In genomic region chr2:113157108-113157896, GRCh38 we compare ENCODE assay signal across 2 cellular contexts.
TF ChIP-seq lines count a peak whose summit lies in the region.

No MANE protein-coding gene starts in this region.

TF ChIP-seq in WTC11, 78 proteins besides CTCF, POLR2A, EP300 and RAD21 (continues in another document):
- no peak for TF ChIP-seq EMX1 (CRISPR knock-in tag; IDR thresholded peaks at IDR 0.05)
- 0 out of 2 replicates have a peak, but pooled peaks have one; percentile 13 for TF ChIP-seq PRDM15 (CRISPR knock-in tag; IDR thresholded peaks at IDR 0.05)
- TF ChIP-seq GRHL2 (CRISPR knock-in tag; IDR thresholded peaks at IDR 0.05; ENCODE audit: insufficient replicate concordance, severe bottlenecking) = no peak
- no peak for TF ChIP-seq ZNF532 (CRISPR knock-in tag; IDR thresholded peaks at IDR 0.05; ENCODE audit: borderline replicate concordance)
- TF ChIP-seq TEAD1 (CRISPR knock-in tag; IDR thresholded peaks at IDR 0.05) = peak; percentile 27; the same call in 1 of the 2 replicates
- TF ChIP-seq PREB (CRISPR knock-in tag; IDR thresholded peaks at IDR 0.05; ENCODE audit: borderline replicate concordance) = no peak
- TF ChIP-seq MAX (CRISPR knock-in tag; IDR thresholded peaks at IDR 0.05) = peak; percentile 60; the same call in 1 of the 2 replicates

TF ChIP-seq in H1, 55 proteins besides CTCF, POLR2A, EP300 and RAD21:
- peak; percentile 60 for TF ChIP-seq E2F6 (IDR thresholded peaks at IDR 0.05)
- TF ChIP-seq CBX8 (IDR thresholded peaks at IDR 0.05; ENCODE audit: borderline replicate concordance, low read depth, low read length) = no peak
- no peak for TF ChIP-seq TAF1 (IDR thresholded peaks at IDR 0.05; ENCODE audit: low read depth, low read length)
- peak; percentile 38; the same call in 1 of the 2 replicates for TF ChIP-seq SUZ12 (IDR thresholded peaks at IDR 0.05; ENCODE audit: low read length)
- no peak for TF ChIP-seq BCL11A (IDR thresholded peaks at IDR 0.05; ENCODE audit: low read depth in 2 of 2, low read length in 2 of 2)
- TF ChIP-seq EZH2 (IDR thresholded peaks at IDR 0.05; ENCODE audit: low read depth, low read length, severe bottlenecking) = peak; percentile 36
- peak; percentile 92 for TF ChIP-seq KDM4A (IDR thresholded peaks at IDR 0.05; ENCODE audit: low read depth, low read length, severe bottlenecking)
- TF ChIP-seq ASH2L (IDR thresholded peaks at IDR 0.05; ENCODE audit: low read length) = peak; percentile 29
- 0 out of 4 replicates have a peak, but pooled peaks of 1 of the 2 experiments have one; percentile 3 for TF ChIP-seq SIN3A (conservative IDR thresholded peaks at IDR 0.05 in 1 of 2, IDR thresholded peaks at IDR 0.05 in 1 of 2; ENCODE audit: low read depth in 1 of 2, low read length in 2 of 2)
- peak; percentile 16; the same call in 1 of the 2 replicates for TF ChIP-seq EGR1 (IDR thresholded peaks at IDR 0.05; ENCODE audit: borderline replicate concordance, low read depth, low read length)
- TF ChIP-seq RBBP5 (IDR thresholded peaks at IDR 0.05; ENCODE audit: borderline replicate concordance, low read depth, low read length) = peak; percentile 74; the same call in 1 of the 2 replicates
- TF ChIP-seq FOSL1 (IDR thresholded peaks at IDR 0.05; ENCODE audit: insufficient read depth, low read depth, low read length) = no peak
- peak; percentile 73 for TF ChIP-seq MAX (IDR thresholded peaks at IDR 0.05)
- no peak for TF ChIP-seq SP4 (IDR thresholded peaks at IDR 0.05; ENCODE audit: low read length)
TF ChIP-seq in H1: peak in this region for 9.
